Comparison of ENCODE assay signal across 3 cellular contexts in genomic region chr19:843836-844299, GRCh38.
TF ChIP-seq lines count a peak whose summit lies in the region.

No MANE protein-coding gene starts in this region.

TF ChIP-seq in SK-N-SH, 30 proteins besides CTCF, POLR2A, EP300 and RAD21:
- TF ChIP-seq POLR2AphosphoS5 (IDR thresholded peaks at IDR 0.05; ENCODE audit: low read depth, low read length) (no peak), SIN3A (IDR thresholded peaks at IDR 0.05; ENCODE audit: borderline replicate concordance, low read depth, low read length) (no peak), TAF1 (IDR thresholded peaks at IDR 0.05; ENCODE audit: borderline replicate concordance, low read depth, low read length) (no peak), TCF12 (IDR thresholded peaks at IDR 0.05) (no peak), CHD2 (IDR thresholded peaks at IDR 0.05; ENCODE audit: low read length, partially characterized antibody) (no peak), JUND (IDR thresholded peaks at IDR 0.05) (no peak), FOSL2 (IDR thresholded peaks at IDR 0.05; ENCODE audit: borderline replicate concordance, low read depth) (no peak), RFX5 (IDR thresholded peaks at IDR 0.05; ENCODE audit: low read length) (no peak), PBX3 (IDR thresholded peaks at IDR 0.05) (no peak), NFIC (IDR thresholded peaks at IDR 0.05; ENCODE audit: borderline replicate concordance) (no peak), REST (IDR thresholded peaks at IDR 0.05; ENCODE audit: low read depth, low read length) (no peak)

TF ChIP-seq in SK-N-SH treated with all-trans-retinoic acid at 6 μM for 48 hours, 23 proteins besides CTCF, POLR2A, EP300 and RAD21:
- TF ChIP-seq ZNF70 (CRISPR knock-in tag; IDR thresholded peaks at IDR 0.05) (no peak), ZC3H10 (CRISPR knock-in tag; IDR thresholded peaks at IDR 0.05) (no peak), GLIS3 (CRISPR knock-in tag; IDR thresholded peaks at IDR 0.05) (no peak), OSR1 (CRISPR knock-in tag; IDR thresholded peaks at IDR 0.05) (no peak)
- TF ChIP-seq, protein P1, sequence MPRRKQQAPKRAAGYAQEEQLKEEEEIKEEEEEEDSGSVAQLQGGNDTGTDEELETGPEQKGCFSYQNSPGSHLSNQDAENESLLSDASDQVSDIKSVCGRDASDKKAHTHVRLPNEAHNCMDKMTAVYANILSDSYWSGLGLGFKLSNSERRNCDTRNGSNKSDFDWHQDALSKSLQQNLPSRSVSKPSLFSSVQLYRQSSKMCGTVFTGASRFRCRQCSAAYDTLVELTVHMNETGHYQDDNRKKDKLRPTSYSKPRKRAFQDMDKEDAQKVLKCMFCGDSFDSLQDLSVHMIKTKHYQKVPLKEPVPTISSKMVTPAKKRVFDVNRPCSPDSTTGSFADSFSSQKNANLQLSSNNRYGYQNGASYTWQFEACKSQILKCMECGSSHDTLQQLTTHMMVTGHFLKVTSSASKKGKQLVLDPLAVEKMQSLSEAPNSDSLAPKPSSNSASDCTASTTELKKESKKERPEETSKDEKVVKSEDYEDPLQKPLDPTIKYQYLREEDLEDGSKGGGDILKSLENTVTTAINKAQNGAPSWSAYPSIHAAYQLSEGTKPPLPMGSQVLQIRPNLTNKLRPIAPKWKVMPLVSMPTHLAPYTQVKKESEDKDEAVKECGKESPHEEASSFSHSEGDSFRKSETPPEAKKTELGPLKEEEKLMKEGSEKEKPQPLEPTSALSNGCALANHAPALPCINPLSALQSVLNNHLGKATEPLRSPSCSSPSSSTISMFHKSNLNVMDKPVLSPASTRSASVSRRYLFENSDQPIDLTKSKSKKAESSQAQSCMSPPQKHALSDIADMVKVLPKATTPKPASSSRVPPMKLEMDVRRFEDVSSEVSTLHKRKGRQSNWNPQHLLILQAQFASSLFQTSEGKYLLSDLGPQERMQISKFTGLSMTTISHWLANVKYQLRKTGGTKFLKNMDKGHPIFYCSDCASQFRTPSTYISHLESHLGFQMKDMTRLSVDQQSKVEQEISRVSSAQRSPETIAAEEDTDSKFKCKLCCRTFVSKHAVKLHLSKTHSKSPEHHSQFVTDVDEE (CRISPR knock-in tag; IDR thresholded peaks at IDR 0.05): no peak

TF ChIP-seq in HepG2, 621 proteins besides CTCF, POLR2A, EP300 and RAD21:
- TF ChIP-seq ZSCAN25 (CRISPR knock-in tag; IDR thresholded peaks at IDR 0.05) (peak; percentile 95; the same call in 1 of the 2 replicates), ZNF121 (CRISPR knock-in tag; IDR thresholded peaks at IDR 0.05) (0 out of 2 replicates have a peak, but pooled peaks have one; percentile 2), ZKSCAN8 (CRISPR knock-in tag; IDR thresholded peaks at IDR 0.05; ENCODE audit: borderline replicate concordance) (peak; percentile 96), ETV5 (CRISPR knock-in tag; IDR thresholded peaks at IDR 0.05; ENCODE audit: borderline replicate concordance) (no peak), ARNT2 (CRISPR knock-in tag; IDR thresholded peaks at IDR 0.05; ENCODE audit: low read depth) (no peak), YY1 (IDR thresholded peaks at IDR 0.05; ENCODE audit: insufficient read depth, insufficient replicate concordance, low read depth, low read length) (no peak), HES4 (CRISPR knock-in tag; IDR thresholded peaks at IDR 0.05; ENCODE audit: borderline replicate concordance) (no peak), RCOR2 (CRISPR knock-in tag; IDR thresholded peaks at IDR 0.05) (no peak)
TF ChIP-seq in HepG2: peak in this region for 3.
